8 cellular contexts compared by ENCODE assay signal in genomic region chr3:129399895-129400357, GRCh38. TPM values are rescaled to one million over a fixed set of nuclear protein-coding genes. Genes with fewer than 3 reads are reported as not detected.
DNase-seq lines count a peak whose midpoint lies in the region; ATAC-seq and TF ChIP-seq lines count a peak whose summit lies in the region.

No MANE protein-coding gene starts in this region.

- no peak for TF ChIP-seq EP300 in transverse colon (IDR thresholded peaks at IDR 0.05; ENCODE audit: low read depth)

- H3K9me3 ChIP-seq in transverse colon, result no peaks in the 10 kb centered on the region

- H3K9me3 Mint-ChIP-seq in activated naive CD4-positive, alpha-beta T cell treated with anti-CD3 and anti-CD28 coated beads, Interleukin-2, amount 50 U/mL, for 72 hours, result no peaks in the 10 kb centered on the region

- peaks cover 0 to 18% (median 12%) of the 10 kb centered on the region in 4 donors for H3K4me1 ChIP-seq in transverse colon

- peak overlapping the region; percentile 92 for H3K27ac ChIP-seq in layer of hippocampus (ENCODE audit: low read depth, low read length)
- peak overlapping the region; percentile 86 to 91 (median 88) for H3K27ac ChIP-seq in transverse colon

- no peak for TF ChIP-seq CTCF in transverse colon (IDR thresholded peaks at IDR 0.05)

- in situ Hi-C loops in transverse colon (cut with MboI; ENCODE audit: low pct_ligation_motif_present in 1 of 4, low pct_unique_long_range_greater_than_20kb in 1 of 4, low sequenced_read_pairs in 3 of 4), result no loop called here

- peak in 1 of 2 donors; percentile 15 for DNase-seq in activated naive CD4-positive, alpha-beta T cell treated with anti-CD3 and anti-CD28 coated beads, Interleukin-2, amount 50 U/mL, for 72 hours (ENCODE audit: low spot score in 2 of 2)
- DNase-seq in transverse colon (no peak), D341Med (ENCODE audit: low spot score) (no peak)

- H3K27me3 ChIP-seq in layer of hippocampus (ENCODE audit: control insufficient read depth, insufficient read depth, low read length) (no peaks in the 10 kb centered on the region), transverse colon (no peaks in the 10 kb centered on the region)

- ATAC-seq in GM18505 (IDR thresholded peaks at IDR 0.05; ENCODE audit: unreplicated experiment), result peak; percentile 19
- peak; percentile 13 for ATAC-seq in HG03280 (IDR thresholded peaks at IDR 0.05; ENCODE audit: unreplicated experiment)
- ATAC-seq in activated naive CD4-positive, alpha-beta T cell treated with anti-CD3 and anti-CD28 coated beads, Interleukin-2, amount 50 U/mL, for 72 hours, result peak; percentile 30 to 65
- ATAC-seq in GM21390 (IDR thresholded peaks at IDR 0.05; ENCODE audit: unreplicated experiment), result no peak
- no peak for ATAC-seq in HG03469 (IDR thresholded peaks at IDR 0.05; ENCODE audit: unreplicated experiment)

- peaks cover 10% of the 10 kb centered on the region in 2 donors for H3K36me3 Mint-ChIP-seq in activated naive CD4-positive, alpha-beta T cell treated with anti-CD3 and anti-CD28 coated beads, Interleukin-2, amount 50 U/mL, for 72 hours

- TF ChIP-seq POLR2A in GM18505 (IDR thresholded peaks at IDR 0.05; ENCODE audit: borderline replicate concordance, extremely low read depth, insufficient read depth, insufficient read length) (no peak), transverse colon (IDR thresholded peaks at IDR 0.05) (peak; percentile 8)

- no peaks in the 10 kb centered on the region for H3K36me3 ChIP-seq in transverse colon

- peak overlapping the region in 3 of 4 donors; percentile 83 to 95 (median 92) for H3K4me3 ChIP-seq in transverse colon

- WGBS in transverse colon (ENCODE audit: low coverage in 1 of 2), 2 donors, result 12 to 43% methylated on average over 4 to 8 of the region's 8 CpGs

- intact Hi-C loops in transverse colon (cut with DNase I; ENCODE audit: low total_unique reads), result no loop called here

- peak overlapping the region; percentile 98 for H3K27ac Mint-ChIP-seq in activated naive CD4-positive, alpha-beta T cell treated with anti-CD3 and anti-CD28 coated beads, Interleukin-2, amount 50 U/mL, for 72 hours

RNA-seq across cellular contexts. Expression of gene EFCAB12, which starts 28.5 kb away (rescaled TPM):
- total RNA-seq in activated naive CD4-positive, alpha-beta T cell treated with anti-CD3 and anti-CD28 coated beads, Interleukin-2, amount 50 U/mL, for 72 hours, result under 1 TPM; 0.82 to 0.93 TPM
- under 1 TPM in 2 of 4 donors, not detected in 2; 0.14 to 0.32 TPM for total RNA-seq in transverse colon

RNA-seq across cellular contexts. Expression of gene MBD4, which starts 39.8 kb away (rescaled TPM):
- 10 to 100 TPM; 49.6 to 64.1 TPM for total RNA-seq in activated naive CD4-positive, alpha-beta T cell treated with anti-CD3 and anti-CD28 coated beads, Interleukin-2, amount 50 U/mL, for 72 hours
- total RNA-seq in transverse colon, result 10 to 100 TPM; 15.0 to 34.4 (median 30.4) TPM

RNA-seq across cellular contexts. Expression of gene IFT122, which starts 40.1 kb away (rescaled TPM):
- 10 to 100 TPM; 29.5 to 39.8 TPM for total RNA-seq in activated naive CD4-positive, alpha-beta T cell treated with anti-CD3 and anti-CD28 coated beads, Interleukin-2, amount 50 U/mL, for 72 hours
- total RNA-seq in transverse colon, result 10 to 100 TPM; 15.0 to 77.6 (median 16.7) TPM

Comparison
In these comparisons a context has a peak if more than half of its experiments do, and no peak if none do; other contexts are left out.
1. ATAC-seq: peak in GM18505 (single experiment), HG03280 (single experiment) and activated naive CD4-positive, alpha-beta T cell treated with anti-CD3 and anti-CD28 coated beads, Interleukin-2, amount 50 U/mL, for 72 hours (2 of 2); none in GM21390 (single experiment) and HG03469 (single experiment).